In genomic region chr6:158518196-158519127, GRCh38 we compare ENCODE assay signal across 8 cellular contexts. TPM values are rescaled to one million over a fixed set of nuclear protein-coding genes. Genes with fewer than 3 reads are reported as not detected.
A peak's percentile ranks its signal among the peaks of the same experiment; 100 is the strongest.
DNase-seq lines count a peak whose midpoint lies in the region; ATAC-seq and TF ChIP-seq lines count a peak whose summit lies in the region.

No MANE protein-coding gene starts in this region.

- H3K27me3 ChIP-seq in CD4-positive, CD25-positive, alpha-beta regulatory T cell (ENCODE audit: control insufficient read depth, insufficient read depth, low read length): peaks cover 7% of the 10 kb centered on the region
- no peaks in the 10 kb centered on the region for H3K27me3 ChIP-seq in ectodermal cell (ENCODE audit: control insufficient read depth, insufficient read depth, low read length, poor library complexity, severe bottlenecking)
- H3K27me3 ChIP-seq in mesenchymal stem cell (ENCODE audit: control insufficient read depth in 1 of 2, insufficient read depth in 1 of 2, low read length in 2 of 2): peaks cover 0 to 22% of the 10 kb centered on the region in 2 experiments

- H2BK15ac ChIP-seq in mesenchymal stem cell (ENCODE audit: low read depth, poor library complexity, severe bottlenecking): no peak overlapping the region

- H4K8ac ChIP-seq in mesenchymal stem cell (ENCODE audit: low read length): no peak overlapping the region

- peak overlapping the region; percentile 81 for H3K4me3 ChIP-seq in CD4-positive, CD25-positive, alpha-beta regulatory T cell (ENCODE audit: low read depth, low read length)
- H3K4me3 ChIP-seq in ectodermal cell (ENCODE audit: insufficient read depth, low read depth, low read length) (peak overlapping the region; percentile 37), mesenchymal stem cell (ENCODE audit: insufficient read depth in 1 of 2, low read depth in 1 of 2, low read length in 2 of 2) (peak overlapping the region in 1 of 2 experiments; percentile 73)

- H3K36me3 Mint-ChIP-seq in CD4-positive, CD25-positive, alpha-beta regulatory T cell: peaks cover 2% of the 10 kb centered on the region

- peak overlapping the region; percentile 66 to 91 (median 82) for H3K4me3 Mint-ChIP-seq in CD4-positive, CD25-positive, alpha-beta regulatory T cell

- no peak overlapping the region for H4K91ac ChIP-seq in mesenchymal stem cell (ENCODE audit: low read length)

- no peaks in the 10 kb centered on the region for H3K9me3 Mint-ChIP-seq in CD4-positive, CD25-positive, alpha-beta regulatory T cell

- peaks cover 22% of the 10 kb centered on the region for H3K4me1 ChIP-seq in CD4-positive, CD25-positive, alpha-beta regulatory T cell (ENCODE audit: control insufficient read depth, insufficient read depth, low read length, poor library complexity, severe bottlenecking)
- H3K4me1 ChIP-seq in ectodermal cell (ENCODE audit: control insufficient read depth, insufficient read depth, low read length): peaks cover 12% of the 10 kb centered on the region
- H3K4me1 ChIP-seq in mesenchymal stem cell (ENCODE audit: control insufficient read depth, insufficient read depth, low read depth, low read length): peaks cover 5% of the 10 kb centered on the region

- ATAC-seq in CD4-positive, CD25-positive, alpha-beta regulatory T cell (ENCODE audit: low read depth in 2 of 2): peak; percentile 68 to 79
- peak; percentile 69 for ATAC-seq in HG03280 (IDR thresholded peaks at IDR 0.05; ENCODE audit: unreplicated experiment)

- H3K27me3 Mint-ChIP-seq in CD4-positive, CD25-positive, alpha-beta regulatory T cell: peaks cover 22% of the 10 kb centered on the region

- H3K27ac Mint-ChIP-seq in CD4-positive, CD25-positive, alpha-beta regulatory T cell: peak overlapping the region; percentile 33 to 66 (median 43)

- H3K79me1 ChIP-seq in mesenchymal stem cell (replicated peaks; ENCODE audit: low read length, poor library complexity, severe bottlenecking): no peaks in the 10 kb centered on the region

- DNase-seq in CD4-positive, CD25-positive, alpha-beta regulatory T cell: peak; percentile 17 to 79 (median 40)
- DNase-seq in NCI-H345 treated with DMSO at 0.1 percent for 48 hours (lab: John Stamatoyannopoulos, UW; ENCODE audit: unreplicated experiment) (peak; percentile 87), mesenchymal stem cell (peak; percentile 76)
- DNase-seq in activated CD4-positive, alpha-beta T cell treated with anti-CD3 and anti-CD28 coated beads for 48 hours: peak; percentile 68
- DNase-seq in stimulated activated CD8-positive, alpha-beta memory T cell treated with anti-CD3 and anti-CD28 coated beads, Interleukin-7, amount 100 ng/mL, for 4 hours (ENCODE audit: low read depth in 2 of 2): peak; percentile 8 to 32

- H3K4me1 Mint-ChIP-seq in CD4-positive, CD25-positive, alpha-beta regulatory T cell: peaks cover 13 to 35% (median 21%) of the 10 kb centered on the region in 4 donors

- no peaks in the 10 kb centered on the region for H3K9me3 ChIP-seq in CD4-positive, CD25-positive, alpha-beta regulatory T cell (ENCODE audit: control insufficient read depth in 2 of 2, low read length in 2 of 2)
- no peaks in the 10 kb centered on the region for H3K9me3 ChIP-seq in ectodermal cell (ENCODE audit: control insufficient read depth, low read length)
- H3K9me3 ChIP-seq in mesenchymal stem cell (ENCODE audit: control insufficient read depth, low read length): no peaks in the 10 kb centered on the region

- H3K23ac ChIP-seq in mesenchymal stem cell (ENCODE audit: low read length in 2 of 2): no peak overlapping the region

- no peak overlapping the region for H3K18ac ChIP-seq in mesenchymal stem cell (ENCODE audit: low read depth in 1 of 2, low read length in 2 of 2)

- H2BK5ac ChIP-seq in mesenchymal stem cell (ENCODE audit: low read depth, low read length, poor library complexity, severe bottlenecking): no peak overlapping the region

- H3K9ac ChIP-seq in mesenchymal stem cell (ENCODE audit: low read length): peak overlapping the region; percentile 55

- no peak overlapping the region for H3K4ac ChIP-seq in mesenchymal stem cell (ENCODE audit: low read depth in 1 of 2, low read length in 2 of 2)

- peak; percentile 46 for TF ChIP-seq POLR2A in GM19193 (IDR thresholded peaks at IDR 0.05; ENCODE audit: extremely low read depth, insufficient read depth, insufficient read length)

- H2AK5ac ChIP-seq in mesenchymal stem cell (ENCODE audit: low read length, severe bottlenecking): no peak overlapping the region

- no peak overlapping the region for H2BK12ac ChIP-seq in mesenchymal stem cell (ENCODE audit: low read length in 2 of 2)

- no peak overlapping the region for H3K14ac ChIP-seq in mesenchymal stem cell (ENCODE audit: low read length in 2 of 2)

- H3K36me3 ChIP-seq in CD4-positive, CD25-positive, alpha-beta regulatory T cell (ENCODE audit: control insufficient read depth, insufficient read depth, low read length): no peaks in the 10 kb centered on the region
- H3K36me3 ChIP-seq in ectodermal cell (ENCODE audit: control insufficient read depth, insufficient read depth, low read length): no peaks in the 10 kb centered on the region
- H3K36me3 ChIP-seq in mesenchymal stem cell (ENCODE audit: control insufficient read depth in 1 of 2, insufficient read depth in 2 of 2, low read depth in 1 of 2, low read length in 2 of 2): peaks cover 0 to 13% of the 10 kb centered on the region in 2 experiments

- no peak overlapping the region for H2BK120ac ChIP-seq in mesenchymal stem cell (ENCODE audit: low read depth, low read length)

- H3K4me2 ChIP-seq in mesenchymal stem cell (ENCODE audit: low read length, poor library complexity, severe bottlenecking): peak overlapping the region; percentile 85

- 9 to 14% methylated on average over 17 to 18 of the region's 18 CpGs for WGBS in ectodermal cell, 2 experiments
- 2% methylated on average over 15 of the region's 18 CpGs for WGBS in mesenchymal stem cell

- H3K27ac ChIP-seq in CD4-positive, CD25-positive, alpha-beta regulatory T cell (ENCODE audit: insufficient read depth, low read length, poor library complexity, severe bottlenecking): no peak overlapping the region
- no peak overlapping the region for H3K27ac ChIP-seq in ectodermal cell (ENCODE audit: insufficient read depth, low read depth, low read length, poor library complexity, severe bottlenecking)
- H3K27ac ChIP-seq in mesenchymal stem cell (ENCODE audit: low read length, poor library complexity, severe bottlenecking): peak overlapping the region; percentile 54

- no peak overlapping the region for H2AFZ ChIP-seq in mesenchymal stem cell (ENCODE audit: low read depth, low read length)

RNA-seq across cellular contexts. Expression of gene TMEM181, which starts 41.4 kb away (rescaled TPM):
- total RNA-seq in CD4-positive, CD25-positive, alpha-beta regulatory T cell: 21.2 TPM
- 1 to 10 TPM; 4.9 to 5.7 (median 5.5) TPM for polyA plus RNA-seq in CD4-positive, CD25-positive, alpha-beta regulatory T cell
- 22.5 TPM for polyA plus RNA-seq in ectodermal cell (2013, experiment 1 of 4)
- 26.3 TPM for polyA plus RNA-seq in ectodermal cell (2013, experiment 2 of 4)
- polyA plus RNA-seq in ectodermal cell (2013, experiment 3 of 4): 17.5 TPM
- polyA plus RNA-seq in ectodermal cell (2013, experiment 4 of 4): 21.3 TPM
- 30.8 TPM for polyA plus RNA-seq in mesenchymal stem cell (2013, experiment 1 of 2)
- 31.9 TPM for polyA plus RNA-seq in mesenchymal stem cell (2013, experiment 2 of 2)

Comparison
In these comparisons a context has a peak if more than half of its experiments do, and no peak if none do; other contexts are left out.
1. DNase-seq: peak in every context shown above with its lines; median percentile 87 in NCI-H345 treated with DMSO at 0.1 percent for 48 hours; 76 in mesenchymal stem cell; 68 in activated CD4-positive, alpha-beta T cell treated with anti-CD3 and anti-CD28 coated beads for 48 hours; 40 in CD4-positive, CD25-positive, alpha-beta regulatory T cell; 20 in stimulated activated CD8-positive, alpha-beta memory T cell treated with anti-CD3 and anti-CD28 coated beads, Interleukin-7, amount 100 ng/mL, for 4 hours.